ENCODE assay signal across 1 cellular context in genomic region chr4:911871-912490, GRCh38.
TF ChIP-seq lines count a peak whose summit lies in the region.

No MANE protein-coding gene starts in this region.

TF ChIP-seq in GM23338, 12 proteins besides CTCF, POLR2A, EP300 and RAD21 (continued from another document):
- TF ChIP-seq ZNF462 (CRISPR knock-in tag; IDR thresholded peaks at IDR 0.05) (no peak), STAT1 (IDR thresholded peaks at IDR 0.05; ENCODE audit: unreplicated experiment) (no peak), REST (IDR thresholded peaks at IDR 0.05; ENCODE audit: unreplicated experiment) (no peak), EZH2 (IDR thresholded peaks at IDR 0.05; ENCODE audit: low read depth, unreplicated experiment) (no peak)
